ENCODE assay signal across 8 cellular contexts in the genomic region with DNA sequence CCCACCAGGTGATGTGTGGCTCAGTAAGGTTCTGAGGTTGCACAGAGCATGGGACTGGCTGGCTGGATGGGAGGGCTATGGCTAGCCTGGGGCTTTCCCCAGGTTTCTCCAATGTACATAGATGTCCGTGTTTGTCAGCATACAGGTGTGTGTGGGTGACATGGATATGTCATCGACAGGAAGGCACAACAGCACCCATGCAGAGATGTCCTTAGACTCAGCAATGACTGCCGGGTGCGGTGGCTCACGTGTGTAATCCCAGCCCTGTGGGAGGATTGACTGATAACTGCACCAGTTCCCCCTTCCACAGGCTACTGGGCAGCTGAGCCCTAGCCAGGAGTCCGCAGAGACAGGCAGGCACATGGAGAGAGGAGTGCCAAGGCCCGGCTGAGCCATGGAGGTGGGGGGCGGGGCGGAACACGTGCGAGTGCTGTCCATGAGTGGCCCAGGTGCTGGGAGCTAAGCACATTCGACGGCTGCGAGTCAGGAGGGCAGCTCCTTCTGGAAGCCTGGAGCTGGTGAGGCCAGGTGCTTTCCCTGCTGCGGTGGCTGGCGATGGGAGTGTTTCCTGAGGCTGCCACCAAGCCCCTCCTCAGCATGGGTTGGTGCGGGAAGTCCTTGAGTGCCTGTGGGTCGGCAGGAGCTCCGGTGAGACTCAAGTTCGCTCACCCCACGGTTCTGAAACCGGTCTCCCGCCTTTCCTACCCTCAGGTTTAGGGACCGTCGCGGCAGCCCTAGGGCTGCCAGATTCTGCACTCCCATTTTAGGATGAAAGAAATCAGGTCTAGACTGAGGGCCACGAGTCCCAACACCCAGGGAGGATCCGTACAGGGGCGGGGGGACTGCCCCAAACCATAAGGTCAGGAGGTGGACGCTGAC. TPM values are rescaled to one million over a fixed set of nuclear protein-coding genes. Genes with fewer than 3 reads are reported as not detected.
DNase-seq lines count a peak whose midpoint lies in the region; ATAC-seq and TF ChIP-seq lines count a peak whose summit lies in the region.

No MANE protein-coding gene starts in this region.

- H3K36me3 ChIP-seq in breast epithelium: no peaks in the 10 kb centered on the region

- H3K4me3 ChIP-seq in GM08714 (ENCODE audit: low read length): peak overlapping the region; percentile 66; the same call in 1 of the 2 replicates
- H3K4me3 ChIP-seq in breast epithelium: peak overlapping the region; percentile 78 to 93 (median 88)

- no peak for TF ChIP-seq CTCF in breast epithelium (IDR thresholded peaks at IDR 0.05)

- ATAC-seq in HG03280 (IDR thresholded peaks at IDR 0.05; ENCODE audit: unreplicated experiment) (peak; percentile 5), left lobe of liver (peak; percentile 48)

- DNase-seq in RKO (ENCODE audit: low spot score) (peak; percentile 17), breast epithelium (ENCODE audit: low spot score in 2 of 2) (peak in 1 of 2 donors; percentile 39), left lobe of liver (ENCODE audit: low spot score) (peak; percentile 85), foreskin melanocyte (no peak), MV-4-11 (lab: John Stamatoyannopoulos, UW) (no peak)
- DNase-seq in stimulated activated CD4-positive, alpha-beta T cell treated with anti-CD3 and anti-CD28 coated beads, Interleukin-4, amount 100 ng/mL, for 48 hours (ENCODE audit: low read depth in 2 of 2): peak; percentile 23 to 54

- intact Hi-C loops in breast epithelium (cut with DNase I; ENCODE audit: low total_unique reads): no loop called here

- H3K27me3 ChIP-seq in breast epithelium: no peaks in the 10 kb centered on the region

- peak overlapping the region; percentile 91 for H3K27ac ChIP-seq in breast epithelium

- TF ChIP-seq POLR2A in breast epithelium (IDR thresholded peaks at IDR 0.05): no peak

- H3K4me1 ChIP-seq in breast epithelium: peaks cover 0 to 8% of the 10 kb centered on the region in 2 donors

- H3K9me3 ChIP-seq in breast epithelium: peaks cover 0 to 4% of the 10 kb centered on the region in 2 donors

RNA-seq across cellular contexts. Expression of a gene that starts 0.9 kb away (rescaled TPM):
- total RNA-seq in breast epithelium (10 to 100 TPM; 15.4 to 31.8 (median 17.9) TPM), left lobe of liver (62.9 TPM)

RNA-seq across cellular contexts. Expression of a gene that starts 15.6 kb away (rescaled TPM):
- total RNA-seq in breast epithelium: under 1 TPM in 1 of 3 donors, not detected in 2; 0.29 TPM
- total RNA-seq in left lobe of liver: 4.2 TPM

RNA-seq across cellular contexts. Expression of a gene that starts 29.5 kb away (rescaled TPM):
- total RNA-seq in breast epithelium: not detected
- not detected for total RNA-seq in left lobe of liver

RNA-seq across cellular contexts. Expression of a gene that starts 39.5 kb away (rescaled TPM):
- total RNA-seq in breast epithelium (10 to 100 TPM in 2 of 3 donors, 1 to 10 TPM in 1; 3.0 to 30.2 (median 15.5) TPM), left lobe of liver (5.2 TPM)

RNA-seq across cellular contexts. Expression of a gene that starts 46.1 kb away (rescaled TPM):
- 10 to 100 TPM; 79.5 to 94.7 (median 92.5) TPM for total RNA-seq in breast epithelium
- 60.0 TPM for total RNA-seq in left lobe of liver

Comparison
In these comparisons a context has a peak if more than half of its experiments do, and no peak if none do; other contexts are left out.
1. DNase-seq: peak in RKO (single experiment), left lobe of liver (single experiment) and stimulated activated CD4-positive, alpha-beta T cell treated with anti-CD3 and anti-CD28 coated beads, Interleukin-4, amount 100 ng/mL, for 48 hours (2 of 2); none in foreskin melanocyte (single experiment) and MV-4-11 (single experiment).